ENCODE assay signal across 29 cellular contexts in the genomic region with DNA sequence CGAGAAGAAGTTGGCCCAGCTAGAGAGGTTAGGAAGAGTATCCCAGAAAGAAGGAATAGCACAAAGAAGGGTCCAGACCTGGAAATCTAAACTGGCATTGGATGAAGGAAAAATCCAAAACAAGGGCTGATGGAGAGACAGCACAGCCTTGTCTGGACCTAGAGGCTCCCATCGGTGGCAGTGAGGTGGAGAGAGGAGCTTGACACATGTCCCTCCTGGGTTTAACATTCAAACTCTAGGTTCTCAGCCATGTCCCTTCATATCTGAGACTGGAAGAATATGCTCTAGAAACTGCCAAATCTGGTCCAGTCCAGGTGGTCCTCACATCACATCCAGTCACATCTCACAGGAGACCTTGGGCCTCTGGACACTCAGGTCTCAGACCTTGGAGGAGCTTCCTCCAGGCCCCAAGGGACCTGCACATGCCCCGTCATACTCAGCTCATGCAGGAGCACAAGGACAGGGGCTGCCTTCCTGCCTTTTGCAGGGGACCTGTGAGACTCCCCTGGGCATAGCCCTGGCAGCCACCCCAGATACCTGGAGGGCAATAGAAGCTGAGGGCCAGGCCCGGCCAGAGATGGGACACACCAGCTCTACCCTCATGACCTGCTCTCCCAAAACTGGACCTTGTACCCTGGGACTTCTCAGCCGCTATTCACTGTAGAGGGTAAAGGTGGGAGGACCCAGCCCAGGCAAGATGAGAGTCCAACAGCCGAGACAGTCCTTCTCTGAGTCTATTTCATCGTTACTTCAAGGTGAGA. TPM values are rescaled to one million over a fixed set of nuclear protein-coding genes. Genes with fewer than 3 reads are reported as not detected.
DNase-seq lines count a peak whose midpoint lies in the region; ATAC-seq and TF ChIP-seq lines count a peak whose summit lies in the region.
"Had no signal": no experiment of that assay in that cellular context is flagged by ENCODE, and none has a peak within 500 bp of the region (broad histone marks: within the 10 kb centered on the region; RNA-seq: fewer than 3 reads in every experiment).

No MANE protein-coding gene starts in this region.

- H3K4me1 Mint-ChIP-seq in nephron = peaks cover 8% of the 10 kb centered on the region

- H3K27ac ChIP-seq in Peyer's patch (peak overlapping the region in 1 of 4 donors; percentile 60), substantia nigra (ENCODE audit: low read depth, low read length, poor library complexity, severe bottlenecking) (peak overlapping the region; percentile 26)
- H3K27ac ChIP-seq: breast epithelium, KMS-11, neutrophil, prostate gland had no signal

- no peaks in the 10 kb centered on the region for H3K36me3 Mint-ChIP-seq in nephron (ENCODE audit: low read depth)
- H3K36me3 Mint-ChIP-seq: CD4-positive, alpha-beta memory T cell; stimulated activated effector memory CD8-positive, alpha-beta T cell treated with anti-CD3 and anti-CD28 coated beads, Interleukin-12 subunit alpha, Interleukin-12 subunit beta, amount 100 ng/mL, for 72 hours had no signal

- no peaks in the 10 kb centered on the region for H3K9me3 ChIP-seq in Peyer's patch
- H3K9me3 ChIP-seq: breast epithelium, neutrophil, prostate gland had no signal

- no peak for TF ChIP-seq CTCF in Peyer's patch (IDR thresholded peaks at IDR 0.05)
- no peak for TF ChIP-seq CTCF in nephron (IDR thresholded peaks at IDR 0.05; ENCODE audit: unreplicated experiment in 3 of 3)

- H3K27me3 Mint-ChIP-seq in nephron (ENCODE audit: low read depth) = peaks cover 5% of the 10 kb centered on the region

- H3K27me3 ChIP-seq in Peyer's patch = no peaks in the 10 kb centered on the region
- H3K27me3 ChIP-seq: breast epithelium, neutrophil had no signal

- H3K4me3 Mint-ChIP-seq in nephron = peak overlapping the region in 1 of 3 experiments; percentile 42
- H3K4me3 Mint-ChIP-seq: activated CD4-positive, alpha-beta T cell treated with anti-CD3 and anti-CD28 coated beads for 36 hours; activated CD8-positive, alpha-beta T cell treated with anti-CD3 and anti-CD28 coated beads for 36 hours; activated naive CD4-positive, alpha-beta T cell treated with anti-CD3 and anti-CD28 coated beads, Interleukin-2, amount 50 U/mL, for 24 hours; B cell; CD4-positive, alpha-beta memory T cell; stimulated activated effector memory CD8-positive, alpha-beta T cell treated with anti-CD3 and anti-CD28 coated beads, Interleukin-12 subunit alpha, Interleukin-12 subunit beta, amount 100 ng/mL, for 72 hours had no signal

- no peak overlapping the region for H3K4me3 ChIP-seq in Peyer's patch
- H3K4me3 ChIP-seq: breast epithelium, prostate gland had no signal

- TF ChIP-seq POLR2A in Peyer's patch (IDR thresholded peaks at IDR 0.05) = no peak

- no peaks in the 10 kb centered on the region for H3K9me3 Mint-ChIP-seq in nephron

- DNase-seq in Peyer's patch = peak in 2 of 3 donors; percentile 70 to 72
- DNase-seq in islet precursor cell = peak; percentile 32
- no peak for DNase-seq in substantia nigra (lab: John Stamatoyannopoulos, UW)
- no peak for DNase-seq in NCI-H2171 (lab: John Stamatoyannopoulos, UW)
- DNase-seq: activated CD4-positive, alpha-beta T cell treated with anti-CD3 and anti-CD28 coated beads for 36 hours; activated CD8-positive, alpha-beta memory T cell treated with anti-CD3 and anti-CD28 coated beads, Interleukin-2, amount 50 U/mL, for 48 hours; activated CD8-positive, alpha-beta T cell treated with anti-CD3 and anti-CD28 coated beads for 36 hours; amygdala; CD4-positive, alpha-beta memory T cell; mammary epithelial cell; MM.1S; NCI-H1105 treated with DMSO at 0.1 percent for 48 hours; NCI-H1930; NCI-H69; SIG-M5; stimulated activated CD4-positive, alpha-beta T cell treated with anti-CD3 and anti-CD28 coated beads, Interleukin-15, amount 100 ng/mL, for 24 hours; SW 1271 had no signal

- ATAC-seq in GM19035 (IDR thresholded peaks at IDR 0.05; ENCODE audit: unreplicated experiment) (no peak), HG02642 (IDR thresholded peaks at IDR 0.05; ENCODE audit: poor library complexity, unreplicated experiment) (no peak)
- ATAC-seq: activated CD4-positive, alpha-beta T cell treated with anti-CD3 and anti-CD28 coated beads for 36 hours; activated CD8-positive, alpha-beta T cell treated with anti-CD3 and anti-CD28 coated beads for 36 hours; stimulated activated effector memory CD8-positive, alpha-beta T cell treated with anti-CD3 and anti-CD28 coated beads, Interleukin-12 subunit alpha, Interleukin-12 subunit beta, amount 100 ng/mL, for 72 hours had no signal

- peaks cover 0 to 9% (median 0%) of the 10 kb centered on the region in 3 donors for H3K36me3 ChIP-seq in Peyer's patch
- H3K36me3 ChIP-seq: breast epithelium, neutrophil, prostate gland had no signal

- H3K4me1 ChIP-seq in Peyer's patch = peaks cover 0 to 17% (median 0%) of the 10 kb centered on the region in 4 donors
- H3K4me1 ChIP-seq: breast epithelium, prostate gland had no signal

- peak overlapping the region; percentile 82 to 93 (median 91) for H3K27ac Mint-ChIP-seq in nephron
- H3K27ac Mint-ChIP-seq: activated CD4-positive, alpha-beta T cell treated with anti-CD3 and anti-CD28 coated beads for 36 hours; activated CD8-positive, alpha-beta T cell treated with anti-CD3 and anti-CD28 coated beads for 36 hours; activated naive CD4-positive, alpha-beta T cell treated with anti-CD3 and anti-CD28 coated beads, Interleukin-2, amount 50 U/mL, for 24 hours; B cell; CD4-positive, alpha-beta memory T cell; stimulated activated effector memory CD8-positive, alpha-beta T cell treated with anti-CD3 and anti-CD28 coated beads, Interleukin-12 subunit alpha, Interleukin-12 subunit beta, amount 100 ng/mL, for 72 hours had no signal

RNA-seq across cellular contexts. Expression of gene TMEM125, which starts 7.5 kb away (rescaled TPM):
- 10 to 100 TPM; 14.0 to 87.7 (median 74.8) TPM for total RNA-seq in Peyer's patch
- total RNA-seq: activated CD4-positive, alpha-beta T cell treated with anti-CD3 and anti-CD28 coated beads for 36 hours; B cell; CD4-positive, alpha-beta memory T cell; endothelial cell of umbilical vein had no signal

RNA-seq across cellular contexts. Expression of gene C1orf210, which starts 8.1 kb away (rescaled TPM):
- total RNA-seq in Peyer's patch = 10 to 100 TPM in 3 of 4 donors, 1 to 10 TPM in 1; 4.1 to 80.9 (median 74.4) TPM
- total RNA-seq: activated CD4-positive, alpha-beta T cell treated with anti-CD3 and anti-CD28 coated beads for 36 hours; activated CD8-positive, alpha-beta T cell treated with anti-CD3 and anti-CD28 coated beads for 36 hours; B cell; CD4-positive, alpha-beta memory T cell; endothelial cell of umbilical vein; frontal cortex had no signal

RNA-seq across cellular contexts. Expression of gene TIE1, which starts 23.5 kb away (rescaled TPM):
- 10 to 100 TPM in 2 of 4 donors, 1 to 10 TPM in 2; 5.6 to 38.8 (median 8.9) TPM for total RNA-seq in Peyer's patch
- total RNA-seq: activated CD4-positive, alpha-beta T cell treated with anti-CD3 and anti-CD28 coated beads for 36 hours; CD4-positive, alpha-beta memory T cell; mammary epithelial cell had no signal

Comparison
In these comparisons a context has a peak if more than half of its experiments do, and no peak if none do; other contexts are left out.
1. DNase-seq: peak in Peyer's patch (2 of 3) and islet precursor cell (single experiment); none in substantia nigra (0 of 49) and NCI-H2171 (single experiment).